In the genomic region with DNA sequence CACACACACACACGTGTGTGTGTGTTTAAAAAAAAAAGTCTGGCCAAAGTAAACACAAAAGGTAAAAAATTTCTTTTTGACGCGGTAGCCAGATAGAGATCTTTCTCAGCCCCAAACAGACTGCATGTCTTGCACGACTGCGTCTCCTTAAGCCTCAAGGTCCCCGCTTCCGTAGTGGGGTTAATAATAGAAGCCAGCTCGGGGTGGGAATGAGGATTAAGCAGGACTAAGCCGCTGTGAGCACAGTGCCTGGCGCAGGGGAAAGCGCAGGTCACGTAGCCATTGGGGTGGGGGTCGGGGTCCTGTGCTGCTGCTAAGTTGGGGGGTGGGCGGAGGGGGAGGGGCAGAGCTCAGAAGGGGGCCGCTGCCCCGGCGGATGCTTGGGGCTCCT, we compare ENCODE assay signal across 8 cellular contexts. TPM values are rescaled to one million over a fixed set of nuclear protein-coding genes. Genes with fewer than 3 reads are reported as not detected.
DNase-seq lines count a peak whose midpoint lies in the region; ATAC-seq, FAIRE-seq and TF ChIP-seq lines count a peak whose summit lies in the region.

No MANE protein-coding gene starts in this region.

- H3K36me3 ChIP-seq in HEK293 (ENCODE audit: control insufficient read depth in 2 of 2, insufficient read depth in 1 of 2, low read length in 2 of 2) (no peaks in the 10 kb centered on the region; a peak in 1 of 3 replicates), Peyer's patch (no peaks in the 10 kb centered on the region), K562 (ENCODE audit: control insufficient read depth, insufficient read depth, low read length) (peaks cover 20% of the 10 kb centered on the region; the same call in 2 of the 3 replicates), spleen (no peaks in the 10 kb centered on the region)

- H3K4me1 Mint-ChIP-seq in immature natural killer cell, result peaks cover 47 to 51% of the 10 kb centered on the region in 2 donors

- peaks cover 3 to 17% (median 12%) of the 10 kb centered on the region in 3 donors for H3K27me3 Mint-ChIP-seq in immature natural killer cell (ENCODE audit: low read depth in 3 of 3)

- TF ChIP-seq CTCF in HEK293 (tag by site-specific recombination; IDR thresholded peaks at IDR 0.05) (no peak), Peyer's patch (IDR thresholded peaks at IDR 0.05) (no peak), K562 (IDR thresholded peaks at IDR 0.05 in 2 of 3, conservative IDR thresholded peaks at IDR 0.05 in 1 of 3; ENCODE audit: insufficient read depth in 2 of 3, low read depth in 1 of 3, low read length in 3 of 3) (no peak), spleen (IDR thresholded peaks at IDR 0.05 in 8 of 11, conservative IDR thresholded peaks at IDR 0.05 in 3 of 11) (no peak)

- TF ChIP-seq EP300 in K562 (IDR thresholded peaks at IDR 0.05; ENCODE audit: low read length), result no peak

- no peaks in the 10 kb centered on the region for H3K36me3 Mint-ChIP-seq in immature natural killer cell

- H3K4me1 ChIP-seq in HEK293 (ENCODE audit: control insufficient read depth, insufficient read depth, low read length), result peaks cover 8% of the 10 kb centered on the region
- H3K4me1 ChIP-seq in Peyer's patch, result peaks cover 0 to 30% (median 15%) of the 10 kb centered on the region in 4 donors
- H3K4me1 ChIP-seq in K562 (replicated peaks in 1 of 2; ENCODE audit: control insufficient read depth in 2 of 2, insufficient read depth in 2 of 2, low read length in 2 of 2), result peaks cover 39 to 44% of the 10 kb centered on the region in 2 experiments; a peak in 4 of 5 replicates
- peaks cover 33 to 76% (median 51%) of the 10 kb centered on the region in 6 donors for H3K4me1 ChIP-seq in spleen

- peak overlapping the region; percentile 86 to 94 (median 90) for H3K4me3 Mint-ChIP-seq in immature natural killer cell

- peaks cover 55% of the 10 kb centered on the region for H3K79me2 ChIP-seq in K562 (ENCODE audit: control insufficient read depth, insufficient read depth, low read length)

- intact Hi-C loops in K562 (cut with micrococcal nuclease), result loop anchor here (2.0 to 5.0 kb wide), 2 partner anchors 47 to 72 kb away; a partner anchor contains a TSS
- intact Hi-C loops in spleen (cut with DNase I; ENCODE audit: low total_unique reads), result loop anchor here (10.0 kb wide), 2 partner anchors 45 to 85 kb away; a partner anchor contains a TSS

- TF ChIP-seq POLR2A in Peyer's patch (IDR thresholded peaks at IDR 0.05) (no peak), K562 (conservative IDR thresholded peaks at IDR 0.05) (no peak), spleen (IDR thresholded peaks at IDR 0.05) (no peak)

- CTCF ChIA-PET in HEK293 (lab: Yijun Ruan, JAX) (interaction anchor here (1.6 kb wide), 1 partner anchor 75 kb away, joined by 9 read pairs; no protein-coding TSS in a partner anchor), K562 (lab: Yijun Ruan, JAX; ENCODE audit: low intra/inter-chr PET ratio) (no interaction called here)

- POLR2A ChIA-PET in HEK293 (lab: Yijun Ruan, JAX), result interaction anchor here (0.6 to 1.6 kb wide), 5 partner anchors 20 to 1368 kb away, joined by 3 to 7 read pairs (median 3); a partner anchor contains a TSS
- POLR2A ChIA-PET in K562 (lab: Yijun Ruan, JAX), result interaction anchor here (0.6 to 2.6 kb wide), 5 partner anchors 10 to 49 kb away, joined by 3 to 11 read pairs (median 4); no protein-coding TSS in a partner anchor

- BruUV-seq in K562 (replicated peaks; lab: Mats Ljungman, UMichigan), result no TSS peak

- TF ChIP-seq RAD21 in K562 (CRISPR knock-in tag; conservative IDR thresholded peaks at IDR 0.05 in 1 of 2, IDR thresholded peaks at IDR 0.05 in 1 of 2), result no peak

- FAIRE-seq in K562 (lab: Jason Lieb, UNC), result peak; percentile 32

- H3K4me2 ChIP-seq in K562 (ENCODE audit: insufficient read depth, low read length), result peak overlapping the region; percentile 88

- DNase-seq in D341Med (ENCODE audit: low spot score) (peak; percentile 81), Peyer's patch (peak; percentile 35 to 60 (median 55)), K562 (ENCODE audit: extremely low read depth in 1 of 4, low spot score in 3 of 4) (peak in 2 of 4 experiments; percentile 47 to 65), immature natural killer cell (peak; percentile 47 to 58 (median 57)), spleen (no peak)
- no peak for DNase-seq in stimulated activated naive CD4-positive, alpha-beta T cell treated with Interleukin-2 at 50 U/mL for 16 hours (lab: John Stamatoyannopoulos, UW)

- H3K27me3 ChIP-seq in Peyer's patch (no peaks in the 10 kb centered on the region), K562 (ENCODE audit: control insufficient read depth in 2 of 2, insufficient read depth in 2 of 2, low read length in 2 of 2) (no peaks in the 10 kb centered on the region), spleen (replicated peaks in 1 of 7) (no peaks in the 10 kb centered on the region)

- peak overlapping the region; percentile 69 to 90 (median 82) for H3K27ac Mint-ChIP-seq in immature natural killer cell

- peaks cover 14% of the 10 kb centered on the region for H3K9me1 ChIP-seq in K562 (ENCODE audit: control insufficient read depth, insufficient read depth, low read length)

- H4K20me1 ChIP-seq in K562 (replicated peaks; ENCODE audit: control insufficient read depth, insufficient read depth, low read length), result peaks cover 21% of the 10 kb centered on the region

- no peaks in the 10 kb centered on the region for H3K9me3 ChIP-seq in HEK293 (ENCODE audit: control insufficient read depth, insufficient read depth, low read depth, low read length)
- no peaks in the 10 kb centered on the region for H3K9me3 ChIP-seq in Peyer's patch
- H3K9me3 ChIP-seq in K562 (replicated peaks; ENCODE audit: control insufficient read depth, insufficient read depth, low read depth, low read length), result no peaks in the 10 kb centered on the region
- no peaks in the 10 kb centered on the region for H3K9me3 ChIP-seq in spleen

- H3K9me3 Mint-ChIP-seq in immature natural killer cell, result no peaks in the 10 kb centered on the region

- peak overlapping the region; percentile 73 to 95 for H3K9ac ChIP-seq in K562 (ENCODE audit: insufficient read depth in 1 of 2, low read depth in 2 of 2, low read length in 2 of 2)

- ATAC-seq in K562, result peak; percentile 41
- no peak for ATAC-seq in HG03469 (IDR thresholded peaks at IDR 0.05; ENCODE audit: unreplicated experiment)

- H3K27ac ChIP-seq in HEK293 (ENCODE audit: extremely low read depth, low read depth, low read length) (peak overlapping the region; percentile 76; the same call in 1 of the 2 replicates), Peyer's patch (peak overlapping the region; percentile 83 to 93 (median 88)), K562 (ENCODE audit: extremely low read depth, low read depth, low read length) (peak overlapping the region; percentile 83), spleen (peak overlapping the region; percentile 80 to 96 (median 94))

- H3K4me3 ChIP-seq in HEK293 (ENCODE audit: low read depth, low read length) (peak overlapping the region; percentile 83), Peyer's patch (peak overlapping the region; percentile 70 to 98 (median 90)), K562 (peak overlapping the region; percentile 62), spleen (peak overlapping the region; percentile 73 to 99 (median 95))

- peak overlapping the region; percentile 41; the same call in 1 of the 2 replicates for H2AFZ ChIP-seq in K562 (ENCODE audit: low read depth, low read length)

- WGBS in K562 (ENCODE audit: insufficient coverage, low coverage, missing lambda C conversion rate), result under 1% methylated on average over 13 of the region's 17 CpGs
- WGBS in spleen, 5 donors, result 0 to 1% (median 0%) methylated on average over 8 to 17 of the region's 17 CpGs

- in situ Hi-C loops in K562 (cut with MboI), result no loop called here

RNA-seq across cellular contexts. Expression of a gene that starts 0.5 kb away (rescaled TPM):
- total RNA-seq in Peyer's patch, result 100 to 1,000 TPM in 1 of 4 donors, 10 to 100 TPM in 3; 13.8 to 254 (median 54.7) TPM
- total RNA-seq in K562 (2011; cell fraction: chromatin; rRNA removed; ENCODE audit: low replicate concordance), result 367 and 371 TPM in 2 replicates
- total RNA-seq in K562 (2011; cell fraction: nucleolus; rRNA removed), result 182 and 192 TPM in 2 replicates
- 271 and 359 TPM in 2 replicates for total RNA-seq in K562 (2011; cell fraction: nucleoplasm; rRNA removed)
- 53.3 and 66.3 TPM in 2 replicates for total RNA-seq in K562 (2014; rRNA removed)
- 64.5 and 78.7 TPM in 2 replicates for total RNA-seq in K562 (2014; rRNA removed; fragmentation: Illumina TruSeq; extraction: Trizol)
- total RNA-seq in K562 (2015; rRNA removed; fragmentation: Illumina TruSeq; extraction: Trizol), result 53.6 and 63.0 TPM in 2 replicates
- 88.9 and 93.1 TPM in 2 replicates for total RNA-seq in K562 (2021)
- 97.5 and 110 TPM in 2 replicates for polyA plus RNA-seq in K562 (2011; rRNA removed)
- 43.4 and 61.3 TPM in 2 replicates for polyA plus RNA-seq in K562 (2011; cell fraction: cytosol; rRNA removed)
- polyA plus RNA-seq in K562 (2011; cell fraction: nucleus; rRNA removed), result 220 and 244 TPM in 2 replicates
- 54.5 and 77.0 TPM in 2 replicates for polyA plus RNA-seq in K562 (2012)
- polyA plus RNA-seq in K562 (2014; fragmentation: Illumina TruSeq; extraction: Trizol), result 99.9 and 133 TPM in 2 replicates
- 10 to 100 TPM; 11.9 to 15.7 TPM for polyA plus RNA-seq in K562 (2014; fragmentation: Nextera tagmentation; extraction: Ambion mirVana)
- polyA plus RNA-seq in K562 (2014; rRNA removed), result 74.6 and 78.4 TPM in 2 replicates
- 87.4 and 89.5 TPM in 2 replicates for polyA minus RNA-seq in K562 (2011; rRNA and poly(A)+ RNA removed)
- polyA minus RNA-seq in K562 (2011; cell fraction: cytosol; rRNA and poly(A)+ RNA removed), result 36.8 and 46.2 TPM in 2 replicates
- 56.7 and 77.6 TPM in 2 replicates for polyA minus RNA-seq in K562 (2011; cell fraction: nucleus; rRNA and poly(A)+ RNA removed)
- 10 to 100 TPM; 34.1 to 40.0 (median 36.1) TPM for polyA plus RNA-seq in immature natural killer cell
- total RNA-seq in spleen, result 100 to 1,000 TPM; 131 to 179 (median 152) TPM
- polyA plus RNA-seq in spleen, result 10 to 100 TPM; 49.4 to 57.2 (median 56.6) TPM

RNA-seq across cellular contexts. Expression of a gene that starts 47.4 kb away (rescaled TPM):
- total RNA-seq in Peyer's patch (10 to 100 TPM; 13.8 to 37.4 (median 28.0) TPM), K562 (2014; rRNA removed) (31.3 and 40.7 TPM in 2 replicates), K562 (2014; rRNA removed; fragmentation: Illumina TruSeq; extraction: Trizol) (38.2 and 42.1 TPM in 2 replicates), K562 (2015; rRNA removed; fragmentation: Illumina TruSeq; extraction: Trizol) (39.9 and 41.7 TPM in 2 replicates), K562 (2021) (35.7 and 35.9 TPM in 2 replicates), spleen (10 to 100 TPM; 10.7 to 21.8 (median 19.3) TPM)
- total RNA-seq in K562 (2011; cell fraction: chromatin; rRNA removed; ENCODE audit: low replicate concordance), result 61.3 and 143 TPM in 2 replicates
- 97.4 and 101 TPM in 2 replicates for total RNA-seq in K562 (2011; cell fraction: nucleolus; rRNA removed)
- total RNA-seq in K562 (2011; cell fraction: nucleoplasm; rRNA removed), result 85.9 and 96.5 TPM in 2 replicates
- polyA plus RNA-seq in K562 (2011; rRNA removed) (57.4 and 63.3 TPM in 2 replicates), K562 (2014; fragmentation: Illumina TruSeq; extraction: Trizol) (46.6 and 58.6 TPM in 2 replicates), K562 (2014; fragmentation: Nextera tagmentation; extraction: Ambion mirVana) (10 to 100 TPM; 17.6 to 20.4 TPM), K562 (2014; rRNA removed) (36.3 and 43.2 TPM in 2 replicates), immature natural killer cell (10 to 100 TPM in 1 of 3 donors, 1 to 10 TPM in 2; 6.3 to 14.1 (median 9.5) TPM), spleen (10 to 100 TPM in 1 of 3 donors, 1 to 10 TPM in 2; 9.8 to 10.0 (median 9.9) TPM)
- 80.9 and 118 TPM in 2 replicates for polyA plus RNA-seq in K562 (2011; cell fraction: cytosol; rRNA removed)
- polyA plus RNA-seq in K562 (2011; cell fraction: nucleus; rRNA removed), result 62.7 and 98.7 TPM in 2 replicates
- 17.5 and 29.5 TPM in 2 replicates for polyA plus RNA-seq in K562 (2012)
- 78.2 and 79.2 TPM in 2 replicates for polyA minus RNA-seq in K562 (2011; rRNA and poly(A)+ RNA removed)
- 41.2 and 58.2 TPM in 2 replicates for polyA minus RNA-seq in K562 (2011; cell fraction: cytosol; rRNA and poly(A)+ RNA removed)
- polyA minus RNA-seq in K562 (2011; cell fraction: nucleus; rRNA and poly(A)+ RNA removed), result 39.6 and 57.3 TPM in 2 replicates

RNA-seq across cellular contexts. Expression of a gene that starts 47.8 kb away (rescaled TPM):
- total RNA-seq in Peyer's patch, result 10 to 100 TPM; 19.4 to 90.8 (median 37.9) TPM
- 119 and 132 TPM in 2 replicates for total RNA-seq in K562 (2011; cell fraction: chromatin; rRNA removed; ENCODE audit: low replicate concordance)
- total RNA-seq in K562 (2011; cell fraction: nucleolus; rRNA removed), result 81.9 and 104 TPM in 2 replicates
- 134 and 172 TPM in 2 replicates for total RNA-seq in K562 (2011; cell fraction: nucleoplasm; rRNA removed)
- 66.2 and 91.7 TPM in 2 replicates for total RNA-seq in K562 (2014; rRNA removed)
- 31.0 and 34.6 TPM in 2 replicates for total RNA-seq in K562 (2014; rRNA removed; fragmentation: Illumina TruSeq; extraction: Trizol)
- total RNA-seq in K562 (2015; rRNA removed; fragmentation: Illumina TruSeq; extraction: Trizol), result 25.5 and 26.3 TPM in 2 replicates
- total RNA-seq in K562 (2021), result 65.6 and 68.1 TPM in 2 replicates
- 51.3 and 53.2 TPM in 2 replicates for polyA plus RNA-seq in K562 (2011; rRNA removed)
- polyA plus RNA-seq in K562 (2011; cell fraction: cytosol; rRNA removed), result 45.2 and 62.5 TPM in 2 replicates
- 77.7 and 83.6 TPM in 2 replicates for polyA plus RNA-seq in K562 (2011; cell fraction: nucleus; rRNA removed)
- 29.3 and 42.1 TPM in 2 replicates for polyA plus RNA-seq in K562 (2012)
- 29.0 and 34.0 TPM in 2 replicates for polyA plus RNA-seq in K562 (2014; fragmentation: Illumina TruSeq; extraction: Trizol)
- polyA plus RNA-seq in K562 (2014; fragmentation: Nextera tagmentation; extraction: Ambion mirVana), result 10 to 100 TPM; 10.7 to 11.0 TPM
- 47.9 and 58.8 TPM in 2 replicates for polyA plus RNA-seq in K562 (2014; rRNA removed)
- 44.9 and 47.1 TPM in 2 replicates for polyA minus RNA-seq in K562 (2011; rRNA and poly(A)+ RNA removed)
- polyA minus RNA-seq in K562 (2011; cell fraction: cytosol; rRNA and poly(A)+ RNA removed), result 22.3 and 28.6 TPM in 2 replicates
- polyA minus RNA-seq in K562 (2011; cell fraction: nucleus; rRNA and poly(A)+ RNA removed), result 43.6 and 61.6 TPM in 2 replicates
- 10 to 100 TPM; 13.1 to 18.8 (median 14.2) TPM for polyA plus RNA-seq in immature natural killer cell
- 10 to 100 TPM; 39.0 to 63.7 (median 43.4) TPM for total RNA-seq in spleen
- polyA plus RNA-seq in spleen, result 1 to 10 TPM; 4.2 to 9.1 (median 6.5) TPM

RNA-seq across cellular contexts. Expression of a gene that starts 56.8 kb away (rescaled TPM):
- total RNA-seq in Peyer's patch (10 to 100 TPM; 20.1 to 81.7 (median 50.4) TPM), K562 (2014; rRNA removed) (10.3 and 15.6 TPM in 2 replicates), K562 (2014; rRNA removed; fragmentation: Illumina TruSeq; extraction: Trizol) (10.1 and 12.6 TPM in 2 replicates), K562 (2015; rRNA removed; fragmentation: Illumina TruSeq; extraction: Trizol) (15.1 and 17.4 TPM in 2 replicates), K562 (2021) (15.7 and 16.0 TPM in 2 replicates), spleen (10 to 100 TPM; 15.9 to 25.5 (median 19.9) TPM)
- 130 and 148 TPM in 2 replicates for total RNA-seq in K562 (2011; cell fraction: chromatin; rRNA removed; ENCODE audit: low replicate concordance)
- total RNA-seq in K562 (2011; cell fraction: nucleolus; rRNA removed), result 64.2 and 80.3 TPM in 2 replicates
- total RNA-seq in K562 (2011; cell fraction: nucleoplasm; rRNA removed), result 81.6 and 84.3 TPM in 2 replicates
- polyA plus RNA-seq in K562 (2011; rRNA removed) (17.4 and 33.4 TPM in 2 replicates), K562 (2014; fragmentation: Illumina TruSeq; extraction: Trizol) (17.6 and 18.9 TPM in 2 replicates), K562 (2014; fragmentation: Nextera tagmentation; extraction: Ambion mirVana) (1 to 10 TPM; 3.8 to 7.6 TPM), K562 (2014; rRNA removed) (13.4 and 16.6 TPM in 2 replicates), immature natural killer cell (10 to 100 TPM in 2 of 3 donors, 1 to 10 TPM in 1; 9.5 to 21.7 (median 12.0) TPM), spleen (10 to 100 TPM in 2 of 3 donors, 1 to 10 TPM in 1; 9.6 to 17.5 (median 17.0) TPM)
- polyA plus RNA-seq in K562 (2011; cell fraction: cytosol; rRNA removed), result 39.4 and 44.8 TPM in 2 replicates
- 62.0 and 68.1 TPM in 2 replicates for polyA plus RNA-seq in K562 (2011; cell fraction: nucleus; rRNA removed)
- 12.1 and 16.8 TPM in 2 replicates for polyA plus RNA-seq in K562 (2012)
- 28.9 and 31.1 TPM in 2 replicates for polyA minus RNA-seq in K562 (2011; rRNA and poly(A)+ RNA removed)
- polyA minus RNA-seq in K562 (2011; cell fraction: cytosol; rRNA and poly(A)+ RNA removed), result 13.2 and 19.2 TPM in 2 replicates
- polyA minus RNA-seq in K562 (2011; cell fraction: nucleus; rRNA and poly(A)+ RNA removed), result 18.8 and 25.3 TPM in 2 replicates

Comparison
In these comparisons a context has a peak if more than half of its experiments do, and no peak if none do; other contexts are left out.
1. DNase-seq: peak in D341Med (single experiment), Peyer's patch (3 of 3) and immature natural killer cell (3 of 3); none in spleen (single experiment) and stimulated activated naive CD4-positive, alpha-beta T cell treated with Interleukin-2 at 50 U/mL for 16 hours (single experiment).
2. Peak in every context shown above with its lines, with median percentiles within 50 percentile points of each other: H3K27ac ChIP-seq and H3K4me3 ChIP-seq.